Comparison of ENCODE assay signal across 10 cellular contexts in genomic region chr9:14661421-14662059, GRCh38. TPM values are rescaled to one million over a fixed set of nuclear protein-coding genes. Genes with fewer than 3 reads are reported as not detected.
DNase-seq lines count a peak whose midpoint lies in the region; ATAC-seq and TF ChIP-seq lines count a peak whose summit lies in the region.
"Had no signal": no experiment of that assay in that cellular context is flagged by ENCODE, and none has a peak within 500 bp of the region (broad histone marks: within the 10 kb centered on the region; RNA-seq: fewer than 3 reads in every experiment).

No MANE protein-coding gene starts in this region.

- H3K27ac ChIP-seq in OCI-LY3 (ENCODE audit: low read length) (no peak overlapping the region), esophagus muscularis mucosa (replicated peaks in 1 of 4) (no peak overlapping the region), thoracic aorta (no peak overlapping the region), substantia nigra (ENCODE audit: low read depth, low read length, poor library complexity, severe bottlenecking) (no peak overlapping the region)
- H3K27ac ChIP-seq: epithelial cell of prostate, HL-60 had no signal

- no peak overlapping the region for H3K27ac Mint-ChIP-seq in CD14-positive monocyte

- H4K20me1 ChIP-seq in OCI-LY3 (ENCODE audit: insufficient read depth, low read length) = no peaks in the 10 kb centered on the region; the same call in 1 of the 2 replicates

- H3K4me3 ChIP-seq in OCI-LY3 (ENCODE audit: low read length) = no peak overlapping the region
- no peak overlapping the region for H3K4me3 ChIP-seq in esophagus muscularis mucosa
- no peak overlapping the region for H3K4me3 ChIP-seq in thoracic aorta

- CTCF ChIA-PET in HEK293T (lab: Yijun Ruan, JAX) = interaction anchor here (0.9 to 1.4 kb wide), 4 partner anchors 9 to 108 kb away, joined by 3 to 5 read pairs (median 4); partner anchors contain the start of gene CER1

- no peak overlapping the region for H3K9ac ChIP-seq in OCI-LY3 (ENCODE audit: low read length)

- peaks cover 32% of the 10 kb centered on the region for H3K36me3 ChIP-seq in OCI-LY3 (replicated peaks; ENCODE audit: low read depth, low read length)
- H3K36me3 ChIP-seq in esophagus muscularis mucosa = peaks cover 0 to 18% (median 6%) of the 10 kb centered on the region in 4 donors
- H3K36me3 ChIP-seq in thoracic aorta = peaks cover 8% of the 10 kb centered on the region

- no peaks in the 10 kb centered on the region for H3K27me3 Mint-ChIP-seq in CD14-positive monocyte (ENCODE audit: low read depth in 3 of 3)

- no peak for TF ChIP-seq EP300 in esophagus muscularis mucosa (IDR thresholded peaks at IDR 0.05)

- no peak overlapping the region for H2AFZ ChIP-seq in OCI-LY3 (ENCODE audit: low read depth, low read length)

- H3K9me3 ChIP-seq in OCI-LY3 (ENCODE audit: insufficient read depth, low read length) = no peaks in the 10 kb centered on the region
- H3K9me3 ChIP-seq in esophagus muscularis mucosa = no peaks in the 10 kb centered on the region
- no peaks in the 10 kb centered on the region for H3K9me3 ChIP-seq in thoracic aorta

- peaks cover 0 to 8% (median 2%) of the 10 kb centered on the region in 7 donors for H3K9me3 Mint-ChIP-seq in CD14-positive monocyte

- peak overlapping the region; percentile 13; the same call in 1 of the 2 replicates for H3K4me2 ChIP-seq in OCI-LY3 (ENCODE audit: low read length)

- intact Hi-C loops in CD14-positive monocyte (cut with micrococcal nuclease) (no loop called here), esophagus muscularis mucosa (cut with DNase I) (no loop called here)

- H3K36me3 Mint-ChIP-seq in CD14-positive monocyte = peaks cover 20 to 24% of the 10 kb centered on the region in 2 donors

- POLR2A ChIA-PET in HEK293T (lab: Yijun Ruan, JAX) = no interaction called here

- H3K4me3 Mint-ChIP-seq in CD14-positive monocyte = no peak overlapping the region

- no peak for ATAC-seq in thoracic aorta (ENCODE audit: insufficient number of reproducible peaks, low FRiP score, low read depth)

- H3K79me2 ChIP-seq in OCI-LY3 (ENCODE audit: low read length) = no peaks in the 10 kb centered on the region; the same call in 1 of the 2 replicates

- H3K27me3 ChIP-seq in OCI-LY3 (ENCODE audit: low read depth, low read length) (no peaks in the 10 kb centered on the region), esophagus muscularis mucosa (no peaks in the 10 kb centered on the region), thoracic aorta (replicated peaks; ENCODE audit: insufficient read depth) (no peaks in the 10 kb centered on the region)

- no peak for TF ChIP-seq POLR2A in esophagus muscularis mucosa (IDR thresholded peaks at IDR 0.05; ENCODE audit: low read depth)

- 55% methylated on average over 3 of the region's 3 CpGs for WGBS in esophagus muscularis mucosa

- DNase-seq in CD14-positive monocyte (ENCODE audit: low spot score) = no peak
- peak; percentile 6 for DNase-seq in HEK293T (ENCODE audit: extremely low spot score)
- no peak for DNase-seq in esophagus muscularis mucosa (ENCODE audit: extremely low spot score)
- no peak for DNase-seq in thoracic aorta (ENCODE audit: low spot score)
- no peak for DNase-seq in NOMO-1 treated with dmso at 0.1 percent for 144 hours (lab: John Stamatoyannopoulos, UW; ENCODE audit: unreplicated experiment)
- DNase-seq in NCI-H226 = no peak
- DNase-seq in substantia nigra (lab: John Stamatoyannopoulos, UW) = no peak

- no peaks in the 10 kb centered on the region for H3K4me1 Mint-ChIP-seq in CD14-positive monocyte

- H3K4me1 ChIP-seq in OCI-LY3 (ENCODE audit: low read length) (peaks cover 7% of the 10 kb centered on the region), esophagus muscularis mucosa (no peaks in the 10 kb centered on the region), thoracic aorta (ENCODE audit: control insufficient read depth in 1 of 2, low read depth in 2 of 2) (no peaks in the 10 kb centered on the region)

- peak; percentile 41 for TF ChIP-seq CTCF in CD14-positive monocyte (IDR thresholded peaks at IDR 0.05)
- peak; percentile 76 for TF ChIP-seq CTCF in OCI-LY3 (IDR thresholded peaks at IDR 0.05; ENCODE audit: low read depth, low read length)
- peak; percentile 16 to 47 (median 29) for TF ChIP-seq CTCF in esophagus muscularis mucosa (IDR thresholded peaks at IDR 0.05)
- peak; percentile 30 for TF ChIP-seq CTCF in thoracic aorta (IDR thresholded peaks at IDR 0.05)

TF ChIP-seq in HEK293T, 16 proteins besides CTCF, POLR2A, EP300 and RAD21:
- TF ChIP-seq TARDBP (IDR thresholded peaks at IDR 0.05) (no peak), LEF1 (IDR thresholded peaks at IDR 0.05; ENCODE audit: borderline replicate concordance) (no peak), ZNF384 (IDR thresholded peaks at IDR 0.05) (no peak), CTBP1 (IDR thresholded peaks at IDR 0.05; ENCODE audit: borderline replicate concordance) (no peak), ELF4 (IDR thresholded peaks at IDR 0.05) (no peak), HDGF (IDR thresholded peaks at IDR 0.05; ENCODE audit: borderline replicate concordance) (no peak), NFRKB (IDR thresholded peaks at IDR 0.05) (no peak), FOXA1 (IDR thresholded peaks at IDR 0.05) (no peak), ARNT (IDR thresholded peaks at IDR 0.05) (no peak), FOXK2 (IDR thresholded peaks at IDR 0.05) (no peak), SP1 (IDR thresholded peaks at IDR 0.05) (no peak), SUZ12 (IDR thresholded peaks at IDR 0.05) (no peak), FOXM1 (IDR thresholded peaks at IDR 0.05; ENCODE audit: borderline replicate concordance) (no peak), BHLHE40 (IDR thresholded peaks at IDR 0.05; ENCODE audit: borderline replicate concordance) (no peak), L3MBTL2 (conservative IDR thresholded peaks at IDR 0.05) (no peak)
- TF ChIP-seq, protein P1, sequence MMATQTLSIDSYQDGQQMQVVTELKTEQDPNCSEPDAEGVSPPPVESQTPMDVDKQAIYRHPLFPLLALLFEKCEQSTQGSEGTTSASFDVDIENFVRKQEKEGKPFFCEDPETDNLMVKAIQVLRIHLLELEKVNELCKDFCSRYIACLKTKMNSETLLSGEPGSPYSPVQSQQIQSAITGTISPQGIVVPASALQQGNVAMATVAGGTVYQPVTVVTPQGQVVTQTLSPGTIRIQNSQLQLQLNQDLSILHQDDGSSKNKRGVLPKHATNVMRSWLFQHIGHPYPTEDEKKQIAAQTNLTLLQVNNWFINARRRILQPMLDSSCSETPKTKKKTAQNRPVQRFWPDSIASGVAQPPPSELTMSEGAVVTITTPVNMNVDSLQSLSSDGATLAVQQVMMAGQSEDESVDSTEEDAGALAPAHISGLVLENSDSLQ (IDR thresholded peaks at IDR 0.05) = no peak
TF ChIP-seq in HEK293T: peak in this region for 0.

RNA-seq across cellular contexts. Expression of gene ZDHHC21, which starts 31.7 kb away (rescaled TPM):
- polyA plus RNA-seq in CD14-positive monocyte = 1 to 10 TPM in 1 of 2 donors, under 1 TPM in 1; 0.34 to 1.0 TPM
- total RNA-seq in esophagus muscularis mucosa (10 to 100 TPM in 1 of 4 donors, 1 to 10 TPM in 3; 7.6 to 11.6 (median 8.9) TPM), thoracic aorta (10 to 100 TPM; 11.4 to 18.7 TPM)
